ENCODE assay signal across 1 cellular context in genomic region chr1:160101037-160101716, GRCh38.
TF ChIP-seq lines count a peak whose summit lies in the region.

No MANE protein-coding gene starts in this region.

TF ChIP-seq in HepG2, 621 proteins besides CTCF, POLR2A, EP300 and RAD21 (continued from another document):
- TF ChIP-seq TFDP1 (CRISPR knock-in tag; IDR thresholded peaks at IDR 0.05; ENCODE audit: borderline replicate concordance) (peak; percentile 56; the same call in 1 of the 2 replicates), NR2F6 (IDR thresholded peaks at IDR 0.05) (no peak), NR2F6 (CRISPR knock-in tag; IDR thresholded peaks at IDR 0.05) (peak; percentile 45; the same call in 1 of the 2 replicates), TAF1 (CRISPR knock-in tag; IDR thresholded peaks at IDR 0.05) (no peak), HNF1B (CRISPR knock-in tag; IDR thresholded peaks at IDR 0.05) (peak; percentile 88), ZFP36L2 (CRISPR knock-in tag; IDR thresholded peaks at IDR 0.05) (no peak), SETDB1 (CRISPR knock-in tag; IDR thresholded peaks at IDR 0.05; ENCODE audit: borderline replicate concordance) (no peak), ZNF350 (CRISPR knock-in tag; IDR thresholded peaks at IDR 0.05; ENCODE audit: borderline replicate concordance, low read depth) (peak; percentile 79; the same call in 1 of the 2 replicates), TBP (CRISPR knock-in tag; IDR thresholded peaks at IDR 0.05) (no peak), ZNF629 (CRISPR knock-in tag; conservative IDR thresholded peaks at IDR 0.05) (no peak), ZNF460 (CRISPR knock-in tag; IDR thresholded peaks at IDR 0.05; ENCODE audit: borderline replicate concordance) (no peak), PLRG1 (conservative IDR thresholded peaks at IDR 0.05) (no peak), TMF1 (CRISPR knock-in tag; IDR thresholded peaks at IDR 0.05; ENCODE audit: low read depth) (no peak), YY1 (IDR thresholded peaks at IDR 0.05; ENCODE audit: insufficient read depth, insufficient replicate concordance, low read depth, low read length) (peak; percentile 60), POLR2AphosphoS5 (IDR thresholded peaks at IDR 0.05; ENCODE audit: low read depth, low read length) (peak; percentile 43; the same call in 1 of the 2 replicates), RXRB (CRISPR knock-in tag; IDR thresholded peaks at IDR 0.05; ENCODE audit: borderline replicate concordance) (no peak), HMGXB3 (CRISPR knock-in tag; IDR thresholded peaks at IDR 0.05; ENCODE audit: borderline replicate concordance) (no peak), ZNF256 (CRISPR knock-in tag; conservative IDR thresholded peaks at IDR 0.05) (no peak), ZNF18 (CRISPR knock-in tag; IDR thresholded peaks at IDR 0.05; ENCODE audit: insufficient replicate concordance) (no peak), ZNF484 (CRISPR knock-in tag; IDR thresholded peaks at IDR 0.05; ENCODE audit: borderline replicate concordance, low read depth) (no peak), ZNF646 (CRISPR knock-in tag; IDR thresholded peaks at IDR 0.05) (peak; percentile 74; the same call in 1 of the 2 replicates), EZH2 (conservative IDR thresholded peaks at IDR 0.05; ENCODE audit: low read depth, low read length) (no peak), FOXM1 (CRISPR knock-in tag; IDR thresholded peaks at IDR 0.05) (no peak), FOXK2 (IDR thresholded peaks at IDR 0.05) (no peak), ZNF704 (CRISPR knock-in tag; IDR thresholded peaks at IDR 0.05; ENCODE audit: borderline replicate concordance) (0 out of 2 replicates have a peak, but pooled peaks have one; percentile 62), ZBTB46 (CRISPR knock-in tag; IDR thresholded peaks at IDR 0.05; ENCODE audit: borderline replicate concordance) (no peak), ATF7 (IDR thresholded peaks at IDR 0.05) (no peak), ATF7 (CRISPR knock-in tag; IDR thresholded peaks at IDR 0.05) (no peak), FOXA3 (CRISPR knock-in tag; IDR thresholded peaks at IDR 0.05) (peak; percentile 36; the same call in 1 of the 2 replicates), ZBTB3 (CRISPR knock-in tag; IDR thresholded peaks at IDR 0.05; ENCODE audit: borderline replicate concordance, low read depth) (no peak)
TF ChIP-seq in HepG2: peak in this region for 132.
